ENCODE assay signal across 14 cellular contexts in genomic region chr4:52640808-52641595, GRCh38. TPM values are rescaled to one million over a fixed set of nuclear protein-coding genes. Genes with fewer than 3 reads are reported as not detected.
DNase-seq lines count a peak whose midpoint lies in the region; ATAC-seq and TF ChIP-seq lines count a peak whose summit lies in the region.
"Had no signal": no experiment of that assay in that cellular context is flagged by ENCODE, and none has a peak within 500 bp of the region (broad histone marks: within the 10 kb centered on the region; RNA-seq: fewer than 3 reads in every experiment).

No MANE protein-coding gene starts in this region.

- CTCF ChIA-PET in GM10248 (lab: Yijun Ruan, JAX), result no interaction called here

- H3K9me3 ChIP-seq in MG63 (no peaks in the 10 kb centered on the region), osteoblast (ENCODE audit: low read depth, low read length) (no peaks in the 10 kb centered on the region)

- DNase-seq in AG08395 (ENCODE audit: low spot score) (peak; percentile 22), MG63 (peak; percentile 43), coronary artery (ENCODE audit: low spot score) (no peak), osteoblast (ENCODE audit: insufficient read length, low spot score, missing footprints) (peak; percentile 35), germinal center (ENCODE audit: low spot score) (no peak), natural killer cell (no peak), GM10248 (ENCODE audit: extremely low spot score) (no peak)
- DNase-seq in stimulated activated CD4-positive, alpha-beta T cell treated with anti-CD3 and anti-CD28 coated beads, Interleukin-15, amount 100 ng/mL, for 24 hours, result no peak
- DNase-seq: GOT3; KBM-7; left colon; occipital lobe; stimulated activated CD4-positive, alpha-beta T cell treated with anti-CD3 and anti-CD28 coated beads, Interleukin-4, amount 100 ng/mL, for 24 hours had no signal

- H3K36me3 Mint-ChIP-seq in natural killer cell, result no peaks in the 10 kb centered on the region

- H3K4me3 ChIP-seq in MG63 (no peak overlapping the region), coronary artery (peak overlapping the region; percentile 8), osteoblast (ENCODE audit: insufficient read depth, low read length) (no peak overlapping the region)
- H3K4me3 ChIP-seq: BLaER1 treated with 17β-estradiol and CSF1 and Interleukin-3, amounts not matched to agents 10 nM and 100 nM had no signal

- no peak overlapping the region for H3K4me3 Mint-ChIP-seq in natural killer cell

- ATAC-seq in natural killer cell, result no peak
- ATAC-seq: left colon had no signal

- H3K27me3 ChIP-seq in MG63, result no peaks in the 10 kb centered on the region
- H3K27me3 ChIP-seq in osteoblast (ENCODE audit: insufficient read depth, low read length), result no peaks in the 10 kb centered on the region
- H3K27me3 ChIP-seq: BLaER1 treated with 17β-estradiol and CSF1 and Interleukin-3, amounts not matched to agents 10 nM and 100 nM had no signal

- peaks cover 26% of the 10 kb centered on the region for H4K20me1 ChIP-seq in osteoblast (ENCODE audit: insufficient read depth, low read length)

- intact Hi-C loops in natural killer cell (cut with micrococcal nuclease), result no loop called here

- H3K36me3 ChIP-seq in MG63, result no peaks in the 10 kb centered on the region
- no peaks in the 10 kb centered on the region for H3K36me3 ChIP-seq in osteoblast (ENCODE audit: insufficient read depth, low read length)

- no peak for TF ChIP-seq CTCF in coronary artery (IDR thresholded peaks at IDR 0.05)
- no peak for TF ChIP-seq CTCF in osteoblast (IDR thresholded peaks at IDR 0.05; ENCODE audit: extremely low read depth, low read depth, low read length)
- no peak for TF ChIP-seq CTCF in natural killer cell (IDR thresholded peaks at IDR 0.05)
- no peak for TF ChIP-seq CTCF in GM10248 (IDR thresholded peaks at IDR 0.05; ENCODE audit: control extremely low read depth, extremely low read depth, low read depth, missing control alignments)

- peak overlapping the region; percentile 20 for H3K4me2 ChIP-seq in osteoblast (ENCODE audit: insufficient read depth, low read length)
- H3K4me2 ChIP-seq: BLaER1 treated with 17β-estradiol and CSF1 and Interleukin-3, amounts not matched to agents 10 nM and 100 nM had no signal

- H3K27ac Mint-ChIP-seq in natural killer cell, result no peak overlapping the region

- no peak overlapping the region for H2AFZ ChIP-seq in osteoblast (ENCODE audit: low read length)

- peaks cover 44% of the 10 kb centered on the region for H3K79me2 ChIP-seq in osteoblast (ENCODE audit: insufficient read depth, low read length)

- peaks cover 24% of the 10 kb centered on the region for H3K4me1 ChIP-seq in osteoblast (ENCODE audit: insufficient read depth, low read length)

- no peaks in the 10 kb centered on the region for H3K27me3 Mint-ChIP-seq in natural killer cell (ENCODE audit: low read depth in 2 of 2)

- H3K9me3 Mint-ChIP-seq in natural killer cell, result no peaks in the 10 kb centered on the region

- POLR2A ChIA-PET in GM10248 (lab: Yijun Ruan, JAX), result interaction anchor here (0.7 kb wide), 1 partner anchor 475 kb away, joined by 6 read pairs; no protein-coding TSS in a partner anchor

- H3K27ac ChIP-seq in coronary artery (peak overlapping the region; percentile 36 to 67), osteoblast (ENCODE audit: low read depth, low read length) (peak overlapping the region; percentile 0)
- H3K27ac ChIP-seq: BLaER1 treated with 17β-estradiol and CSF1 and Interleukin-3, amounts not matched to agents 10 nM and 100 nM had no signal

- peaks cover 0 to 28% of the 10 kb centered on the region in 2 donors for H3K4me1 Mint-ChIP-seq in natural killer cell

RNA-seq across cellular contexts. Expression of gene USP46, which starts 18.1 kb away (rescaled TPM):
- 14.6 and 28.2 TPM in 2 replicates for total RNA-seq in MG63 (2014; rRNA removed; shearing (Covaris generic); ENCODE audit: low replicate concordance)
- total RNA-seq in osteoblast (12.4 and 12.7 TPM in 2 replicates), natural killer cell (10 to 100 TPM in 2 of 3 donors, 1 to 10 TPM in 1; 7.8 to 11.7 (median 10.3) TPM)

Comparison
In these comparisons a context has a peak if more than half of its experiments do, and no peak if none do; other contexts are left out.
1. DNase-seq: peak in AG08395 (single experiment), MG63 (single experiment) and osteoblast (single experiment); none in coronary artery (single experiment), stimulated activated CD4-positive, alpha-beta T cell treated with anti-CD3 and anti-CD28 coated beads, Interleukin-15, amount 100 ng/mL, for 24 hours (single experiment), germinal center (single experiment), natural killer cell (single experiment) and GM10248 (single experiment).